Comparison of ENCODE assay signal across 10 cellular contexts in the genomic region with DNA sequence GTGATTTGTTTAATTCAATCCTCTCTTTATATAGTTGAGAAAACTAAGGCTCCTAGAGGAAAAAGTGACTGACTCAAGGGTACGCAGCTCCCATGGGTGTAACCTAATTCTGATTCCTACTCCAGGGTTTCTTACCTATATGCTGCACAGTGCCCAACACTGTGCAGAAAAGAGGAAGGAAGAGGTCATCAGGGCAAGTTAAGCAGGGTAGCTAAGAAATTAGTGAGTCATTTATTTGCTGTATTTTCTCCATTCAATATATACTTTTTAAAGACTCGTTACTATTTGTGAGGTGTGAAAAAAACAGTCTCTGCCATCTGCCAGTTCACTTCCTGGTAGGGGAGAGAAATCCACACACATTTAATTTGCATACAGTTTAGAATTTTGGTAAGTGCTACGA.
A peak's percentile ranks its signal among the peaks of the same experiment; 100 is the strongest.
DNase-seq lines count a peak whose midpoint lies in the region; ATAC-seq and TF ChIP-seq lines count a peak whose summit lies in the region.
"Had no signal": no experiment of that assay in that cellular context is flagged by ENCODE, and none has a peak within 500 bp of the region (broad histone marks: within the 10 kb centered on the region; RNA-seq: fewer than 3 reads in every experiment).

No MANE protein-coding gene starts in this region.

- no peaks in the 10 kb centered on the region for H3K9me3 ChIP-seq in Caco-2
- H3K9me3 ChIP-seq: ascending aorta had no signal

- H3K4me3 ChIP-seq in epithelial cell of proximal tubule (ENCODE audit: low read depth, low read length) (peak overlapping the region; percentile 15), Caco-2 (ENCODE audit: low read depth, low read length) (no peak overlapping the region)

- no peaks in the 10 kb centered on the region for H3K36me3 Mint-ChIP-seq in Caco-2 (ENCODE audit: insufficient read depth, unreplicated experiment)
- H3K36me3 Mint-ChIP-seq: mesothelial cell of epicardium had no signal

- POLR2A ChIA-PET in Caco-2 (lab: Charles Lee), result no interaction called here

- H3K4me3 Mint-ChIP-seq in Caco-2 (ENCODE audit: unreplicated experiment), result no peak overlapping the region

- H3K36me3 ChIP-seq in Caco-2 (ENCODE audit: control insufficient read depth, insufficient read depth, low read length), result no peaks in the 10 kb centered on the region
- H3K36me3 ChIP-seq: ascending aorta had no signal

- no TSS peak for BruUV-seq in Caco-2 (replicated peaks; lab: Mats Ljungman, UMichigan)

- no peak for TF ChIP-seq CTCF in epithelial cell of proximal tubule (conservative IDR thresholded peaks at IDR 0.05; ENCODE audit: low read depth, low read length)
- no peak for TF ChIP-seq CTCF in Caco-2 (IDR thresholded peaks at IDR 0.05; ENCODE audit: insufficient read depth in 1 of 2, low read depth in 1 of 2, low read length in 1 of 2, severe bottlenecking in 1 of 2, unreplicated experiment in 1 of 2)

- H3K4me1 ChIP-seq in Caco-2, result no peaks in the 10 kb centered on the region

- CTCF ChIA-PET in Caco-2 (lab: Charles Lee), result no interaction called here

- peaks cover 7% of the 10 kb centered on the region for H3K27me3 Mint-ChIP-seq in Caco-2 (ENCODE audit: insufficient read depth, unreplicated experiment)

- H3K27ac Mint-ChIP-seq in Caco-2 (ENCODE audit: unreplicated experiment), result no peak overlapping the region
- H3K27ac Mint-ChIP-seq: mesothelial cell of epicardium had no signal

- intact Hi-C loops in Caco-2 (cut with micrococcal nuclease; ENCODE audit: unreplicated experiment), result loop anchor here (1.0 to 5.0 kb wide), 3 partner anchors 138 to 526 kb away; no protein-coding TSS in a partner anchor

- H3K27me3 ChIP-seq in Caco-2 (replicated peaks; ENCODE audit: control insufficient read depth, insufficient read depth, low read length), result no peaks in the 10 kb centered on the region; the same call in 1 of the 2 replicates
- H3K27me3 ChIP-seq: ascending aorta had no signal

- H3K9me3 Mint-ChIP-seq in Caco-2 (ENCODE audit: unreplicated experiment), result no peaks in the 10 kb centered on the region
- H3K9me3 Mint-ChIP-seq: mesothelial cell of epicardium had no signal

- ATAC-seq in GM18502 (IDR thresholded peaks at IDR 0.05; ENCODE audit: poor library complexity, unreplicated experiment) (peak; percentile 28), GM21526 (IDR thresholded peaks at IDR 0.05; ENCODE audit: low FRiP score, unreplicated experiment) (peak; percentile 20), HG03565 (IDR thresholded peaks at IDR 0.05; ENCODE audit: unreplicated experiment) (peak; percentile 19)

- no peak for DNase-seq in epithelial cell of proximal tubule (ENCODE audit: low read depth)
- no peak for DNase-seq in SW480 (ENCODE audit: low spot score)
- no peak for DNase-seq in Caco-2
- DNase-seq in activated effector memory CD4-positive, alpha-beta T cell treated with Interleukin-2 at 50 U/mL for 16 hours, result no peak
- no peak for DNase-seq in SW 1271 (lab: John Stamatoyannopoulos, UW)

- no peaks in the 10 kb centered on the region for H3K4me1 Mint-ChIP-seq in Caco-2 (ENCODE audit: low read depth, unreplicated experiment)
